ENCODE assay signal across 11 cellular contexts in genomic region chr2:95077521-95077807, GRCh38. TPM values are rescaled to one million over a fixed set of nuclear protein-coding genes. Genes with fewer than 3 reads are reported as not detected.
DNase-seq lines count a peak whose midpoint lies in the region; ATAC-seq and TF ChIP-seq lines count a peak whose summit lies in the region.
"Had no signal": no experiment of that assay in that cellular context is flagged by ENCODE, and none has a peak within 500 bp of the region (broad histone marks: within the 10 kb centered on the region; RNA-seq: fewer than 3 reads in every experiment).

No MANE protein-coding gene starts in this region.

- H3K9me3 ChIP-seq in iPS-15b (ENCODE audit: control insufficient read depth, insufficient read depth, low read length): no peaks in the 10 kb centered on the region

- no peaks in the 10 kb centered on the region for H3K27me3 ChIP-seq in iPS-15b (ENCODE audit: control insufficient read depth, insufficient read depth, low read length)

- peak; percentile 31 for ATAC-seq in SK-N-SH treated with all-trans-retinoic acid at 6 μM for 48 hours
- no peak for ATAC-seq in GM18909 (IDR thresholded peaks at IDR 0.05; ENCODE audit: poor library complexity, unreplicated experiment)
- no peak for ATAC-seq in HG02840 (IDR thresholded peaks at IDR 0.05; ENCODE audit: low FRiP score, unreplicated experiment)

- DNase-seq in A172 (ENCODE audit: low spot score) (peak; percentile 17), DMS114 treated with DMSO at 0.1 percent for 48 hours (lab: John Stamatoyannopoulos, UW; ENCODE audit: unreplicated experiment) (peak; percentile 28), cortex of kidney (lab: John Stamatoyannopoulos, UW) (no peak), SKM-1 treated with dmso at 0.1 percent for 144 hours (lab: John Stamatoyannopoulos, UW; ENCODE audit: unreplicated experiment) (no peak)
- DNase-seq: activated CD4-positive, CD25-positive, alpha-beta regulatory T cell had no signal

- peaks cover 8% of the 10 kb centered on the region for H3K4me1 ChIP-seq in iPS-15b (ENCODE audit: control insufficient read depth, insufficient read depth, low read length)

- no peaks in the 10 kb centered on the region for H3K36me3 ChIP-seq in iPS-15b (ENCODE audit: control insufficient read depth, insufficient read depth, low read length)

- H3K4me3 ChIP-seq in iPS-15b (ENCODE audit: low read depth, low read length): peak overlapping the region; percentile 53

- no peak overlapping the region for H3K9ac ChIP-seq in iPS-15b (ENCODE audit: low read depth, low read length)

TF ChIP-seq in SK-N-SH treated with all-trans-retinoic acid at 6 μM for 48 hours, 23 proteins besides CTCF, POLR2A, EP300 and RAD21:
- TF ChIP-seq CREB5 (CRISPR knock-in tag; IDR thresholded peaks at IDR 0.05; ENCODE audit: low read depth): no peak
- no peak for TF ChIP-seq SNAI2 (CRISPR knock-in tag; IDR thresholded peaks at IDR 0.05)
- TF ChIP-seq ARNTL (CRISPR knock-in tag; IDR thresholded peaks at IDR 0.05; ENCODE audit: borderline replicate concordance, low read depth): no peak
- TF ChIP-seq RARB (CRISPR knock-in tag; IDR thresholded peaks at IDR 0.05): no peak
- no peak for TF ChIP-seq ZNF70 (CRISPR knock-in tag; IDR thresholded peaks at IDR 0.05)
- TF ChIP-seq TOX (CRISPR knock-in tag; IDR thresholded peaks at IDR 0.05; ENCODE audit: borderline replicate concordance): no peak

RNA-seq across cellular contexts. Expression of gene MRPS5, which starts 44.1 kb away (rescaled TPM):
- total RNA-seq in A172 (2014; rRNA removed; shearing (Covaris generic)): 60.7 and 84.4 TPM in 2 replicates

RNA-seq across cellular contexts. Expression of gene MAL, which starts 52.0 kb away (rescaled TPM):
- total RNA-seq in A172 (2014; rRNA removed; shearing (Covaris generic)): not detected in 2 replicates
- total RNA-seq: G401, LHCN-M2 had no signal

Comparison
In these comparisons a context has a peak if more than half of its experiments do, and no peak if none do; other contexts are left out.
1. DNase-seq: peak in A172 (single experiment) and DMS114 treated with DMSO at 0.1 percent for 48 hours (single experiment); none in cortex of kidney (single experiment) and SKM-1 treated with dmso at 0.1 percent for 144 hours (single experiment).